In genomic region chr16:21820028-21820907, GRCh38 we compare ENCODE assay signal across 8 cellular contexts. TPM values are rescaled to one million over a fixed set of nuclear protein-coding genes. Genes with fewer than 3 reads are reported as not detected.
DNase-seq lines count a peak whose midpoint lies in the region; ATAC-seq lines count a peak whose summit lies in the region.
"Not testable (repeated sequence)": the region's sequence is repeated elsewhere in the genome, so short reads cannot be mapped to it uniquely, and the experiment has no call there.

No MANE protein-coding gene starts in this region.

- H3K27ac ChIP-seq in neuronal stem cell (replicated peaks; ENCODE audit: low read length), result peak overlapping the region; percentile 64

- not testable (repeated sequence) for H4K91ac ChIP-seq in neuronal stem cell (ENCODE audit: low read depth, low read length, poor library complexity)

- H3K4me2 ChIP-seq in neuronal stem cell (ENCODE audit: insufficient read depth, low read length, poor library complexity, severe bottlenecking), result peak overlapping the region; percentile 71

- H2BK120ac ChIP-seq in neuronal stem cell (ENCODE audit: low read depth, low read length), result not testable (repeated sequence)

- in situ Hi-C loops in HAP-1 (cut with MboI; ENCODE audit: low sequenced_read_pairs), result loop anchor here (25.0 kb wide), 1 partner anchor 117 kb away; no protein-coding TSS in a partner anchor

- not testable (repeated sequence) for H3K27me3 ChIP-seq in HAP-1 (ENCODE audit: low read depth); neuronal stem cell (ENCODE audit: control insufficient read depth in 3 of 3, insufficient read depth in 3 of 3, low read depth in 1 of 3, low read length in 3 of 3)

- no CpG with 5 or more reads among the region's 55 CpGs for WGBS in neuronal stem cell (ENCODE audit: extremely low coverage in 2 of 2, insufficient read length in 2 of 2, insufficient replicate concordance in 1 of 2), 2 donors

- peak overlapping the region; percentile 92 for H3K9ac ChIP-seq in neuronal stem cell (ENCODE audit: low read depth, low read length, poor library complexity)

- H3K36me3 ChIP-seq in HAP-1 (replicated peaks); neuronal stem cell (replicated peaks in 1 of 2; ENCODE audit: control insufficient read depth in 2 of 2, insufficient read depth in 2 of 2, low read length in 2 of 2): not testable (repeated sequence)

- H4K8ac ChIP-seq in neuronal stem cell (ENCODE audit: low read depth, low read length), result not testable (repeated sequence)

- not testable (repeated sequence) for H3K23ac ChIP-seq in neuronal stem cell (ENCODE audit: low read depth, low read length, poor library complexity)

- H3K4me3 ChIP-seq in HAP-1 (peak overlapping the region; percentile 63), neuronal stem cell (ENCODE audit: low read length in 2 of 2) (peak overlapping the region; percentile 51 to 89)

- not testable (repeated sequence) for H2BK15ac ChIP-seq in neuronal stem cell (ENCODE audit: low read length)

- H3K9me3 ChIP-seq in HAP-1; neuronal stem cell (replicated peaks in 1 of 2; ENCODE audit: control insufficient read depth in 2 of 2, insufficient read depth in 1 of 2, low read depth in 1 of 2, low read length in 2 of 2): not testable (repeated sequence)

- not testable (repeated sequence) for H3K79me1 ChIP-seq in neuronal stem cell (ENCODE audit: low read depth, low read length)

- H2AFZ ChIP-seq in neuronal stem cell (ENCODE audit: low read length), result peak overlapping the region; percentile 90

- H2BK12ac ChIP-seq in neuronal stem cell (ENCODE audit: low read length), result not testable (repeated sequence)

- peak; percentile 99 for ATAC-seq in stimulated activated naive CD8-positive, alpha-beta T cell treated with anti-CD3 and anti-CD28 coated beads, Interleukin-15, Interleukin-2, amounts not matched to agents 100 U/mL and 50 U/mL, for 24 hours

- peak overlapping the region; percentile 24 for H2BK5ac ChIP-seq in neuronal stem cell (ENCODE audit: low read length)

- H3K18ac ChIP-seq in neuronal stem cell (ENCODE audit: low read length), result peak overlapping the region; percentile 97

- H3K14ac ChIP-seq in neuronal stem cell (ENCODE audit: low read length), result not testable (repeated sequence)

- H3K4me1 ChIP-seq in HAP-1; neuronal stem cell (ENCODE audit: control insufficient read depth in 2 of 2, insufficient read depth in 1 of 2, low read depth in 1 of 2, low read length in 2 of 2): not testable (repeated sequence)

- peak; percentile 74 for DNase-seq in ELR (ENCODE audit: low read depth)
- peak; percentile 65 to 86 for DNase-seq in HAP-1 (ENCODE audit: low spot score in 2 of 2)
- peak; percentile 70 for DNase-seq in M059J (ENCODE audit: low read depth)
- DNase-seq in SIG-M5 treated with dmso at 0.1 percent for 504 hours (lab: John Stamatoyannopoulos, UW; ENCODE audit: unreplicated experiment), result peak; percentile 59
- DNase-seq in activated naive CD4-positive, alpha-beta T cell (lab: John Stamatoyannopoulos, UW), result peak; percentile 24 to 60 (median 31)
- DNase-seq in germinal center (ENCODE audit: low spot score), result peak; percentile 25
- peak; percentile 57 for DNase-seq in neuronal stem cell (ENCODE audit: low spot score)
- DNase-seq in stimulated activated naive CD8-positive, alpha-beta T cell treated with anti-CD3 and anti-CD28 coated beads, Interleukin-15, Interleukin-2, amounts not matched to agents 100 U/mL and 50 U/mL, for 24 hours, result peak; percentile 78

- not testable (repeated sequence) for H3K4ac ChIP-seq in neuronal stem cell (ENCODE audit: low read length)

- not testable (repeated sequence) for H2AK5ac ChIP-seq in neuronal stem cell (ENCODE audit: low read depth, low read length)

RNA-seq across cellular contexts. Expression of gene NPIPB4, which starts 37.3 kb away (rescaled TPM):
- total RNA-seq in M059J (2014; rRNA removed; shearing (Covaris generic)), result 1.9 and 6.8 TPM in 2 replicates
- polyA plus RNA-seq in neuronal stem cell (2013, experiment 1 of 2), result 11.7 TPM
- polyA plus RNA-seq in neuronal stem cell (2013, experiment 2 of 2), result 14.5 TPM

Comparison
In these comparisons a context has a peak if more than half of its experiments do, and no peak if none do; other contexts are left out.
1. Peak in every context shown above with its lines: DNase-seq, ATAC-seq, H3K4me3 ChIP-seq and H3K27ac ChIP-seq.
2. DNase-seq: peak in every context shown above with its lines; median percentile 78 in stimulated activated naive CD8-positive, alpha-beta T cell treated with anti-CD3 and anti-CD28 coated beads, Interleukin-15, Interleukin-2, amounts not matched to agents 100 U/mL and 50 U/mL, for 24 hours; 76 in HAP-1; 74 in ELR; 70 in M059J; 59 in SIG-M5 treated with dmso at 0.1 percent for 504 hours; 57 in neuronal stem cell; 31 in activated naive CD4-positive, alpha-beta T cell; 25 in germinal center.